In genomic region chr17:72838068-72838467, GRCh38 we compare ENCODE assay signal across 25 cellular contexts.
"Had no signal": no experiment of that assay in that cellular context is flagged by ENCODE, and none has a peak within 500 bp of the region (broad histone marks: within the 10 kb centered on the region; RNA-seq: fewer than 3 reads in every experiment).

No MANE protein-coding gene starts in this region.

- ATAC-seq: heart right ventricle; left cardiac atrium; left lung; mucosa of descending colon; naive thymus-derived CD8-positive, alpha-beta T cell; psoas muscle; stimulated activated naive CD8-positive, alpha-beta T cell treated with anti-CD3 and anti-CD28 coated beads, Interleukin-15, amount 100 ng/mL, for 72 hours; upper lobe of right lung had no signal

- DNase-seq: colonic mucosa; effector memory CD4-positive, alpha-beta T cell; esophagus squamous epithelium; foreskin melanocyte; glutamatergic neuron; heart right ventricle; hippocampal formation; left cardiac atrium; left lung; mesenchymal stem cell; mucosa of descending colon; naive thymus-derived CD8-positive, alpha-beta T cell; nephron progenitor cell; occipital lobe; ovary; posterior cingulate gyrus; psoas muscle; stimulated activated CD4-positive, alpha-beta T cell treated with anti-CD3 and anti-CD28 coated beads, Interleukin-12 subunit alpha, Interleukin-12 subunit beta, amount 100 ng/mL, for 4 hours; stimulated activated CD4-positive, alpha-beta T cell treated with anti-CD3 and anti-CD28 coated beads, Interleukin-1b, Interleukin-23, amount 100 ng/mL, for 48 hours; stimulated activated CD4-positive, alpha-beta T cell treated with anti-CD3 and anti-CD28 coated beads, Interleukin-4, amount 100 ng/mL, for 1 hour; stimulated activated CD8-positive, alpha-beta memory T cell treated with anti-CD3 and anti-CD28 coated beads, Interleukin-4, amount 100 ng/mL, for 48 hours; stimulated activated naive CD4-positive, alpha-beta T cell; stimulated activated naive CD8-positive, alpha-beta T cell treated with anti-CD3 and anti-CD28 coated beads, Interleukin-15, amount 100 ng/mL, for 72 hours; transverse colon; upper lobe of right lung had no signal
